In the genomic region with DNA sequence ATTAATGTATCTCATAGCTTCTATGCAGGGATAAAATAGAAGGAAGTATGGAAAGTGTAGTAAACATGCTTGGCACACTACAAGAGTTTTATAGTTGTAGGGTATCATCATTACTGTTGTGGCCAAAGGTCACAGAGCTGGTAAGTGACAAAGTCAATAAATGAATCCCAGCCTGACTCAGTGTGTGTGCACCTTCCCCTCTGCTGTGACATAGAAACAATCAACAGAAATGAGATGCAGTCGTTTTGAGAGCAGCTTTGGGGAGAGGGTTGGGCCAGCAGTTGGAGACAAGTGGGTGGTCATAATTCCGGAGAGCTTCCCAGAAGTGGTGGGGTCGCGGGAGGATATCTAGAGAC, we compare ENCODE assay signal across 11 cellular contexts.
DNase-seq lines count a peak whose midpoint lies in the region; ATAC-seq and TF ChIP-seq lines count a peak whose summit lies in the region.
"Had no signal": no experiment of that assay in that cellular context is flagged by ENCODE, and none has a peak within 500 bp of the region (broad histone marks: within the 10 kb centered on the region; RNA-seq: fewer than 3 reads in every experiment).

No MANE protein-coding gene starts in this region.

- no peak overlapping the region for H3K4me3 Mint-ChIP-seq in stimulated activated naive CD8-positive, alpha-beta T cell treated with anti-CD3 and anti-CD28 coated beads, Interleukin-15, amount 100 ng/mL, for 72 hours
- H3K4me3 Mint-ChIP-seq: activated naive CD8-positive, alpha-beta T cell treated with anti-CD3 and anti-CD28 coated beads for 36 hours had no signal

- H3K27me3 ChIP-seq in neural cell (ENCODE audit: insufficient read depth, low read depth, low read length), result no peaks in the 10 kb centered on the region
- H3K27me3 ChIP-seq: left lung had no signal

- H4K20me1 ChIP-seq in neural cell (ENCODE audit: insufficient read depth), result no peaks in the 10 kb centered on the region

- no peak overlapping the region for H2AFZ ChIP-seq in neural cell (ENCODE audit: low read depth, low read length)

- TF ChIP-seq RAD21 in neural cell (conservative IDR thresholded peaks at IDR 0.05), result no peak

- H3K9ac ChIP-seq in neural cell (ENCODE audit: low read length), result no peak overlapping the region

- H3K4me1 Mint-ChIP-seq in stimulated activated naive CD8-positive, alpha-beta T cell treated with anti-CD3 and anti-CD28 coated beads, Interleukin-15, amount 100 ng/mL, for 72 hours, result peaks cover 10% of the 10 kb centered on the region

- H3K9me3 ChIP-seq in neural cell (ENCODE audit: low read length), result no peaks in the 10 kb centered on the region
- H3K9me3 ChIP-seq: left lung had no signal

- no peaks in the 10 kb centered on the region for H3K9me2 ChIP-seq in neural cell (ENCODE audit: insufficient read depth, low read length)

- H3K36me3 ChIP-seq in neural cell (ENCODE audit: insufficient read depth, low read length), result no peaks in the 10 kb centered on the region
- H3K36me3 ChIP-seq: left lung had no signal

- no peak for TF ChIP-seq EP300 in neural cell (conservative IDR thresholded peaks at IDR 0.05; ENCODE audit: poor library complexity, severe bottlenecking)

- H3K27me3 Mint-ChIP-seq in stimulated activated naive CD8-positive, alpha-beta T cell treated with anti-CD3 and anti-CD28 coated beads, Interleukin-15, amount 100 ng/mL, for 72 hours, result peaks cover 15% of the 10 kb centered on the region
- H3K27me3 Mint-ChIP-seq: activated naive CD8-positive, alpha-beta T cell treated with anti-CD3 and anti-CD28 coated beads for 36 hours had no signal

- peak overlapping the region; percentile 33 for H3K4me3 ChIP-seq in coronary artery
- peak overlapping the region; percentile 32 for H3K4me3 ChIP-seq in neural cell (ENCODE audit: low read length)
- H3K4me3 ChIP-seq: left lung had no signal

- H3K27ac Mint-ChIP-seq in stimulated activated naive CD8-positive, alpha-beta T cell treated with anti-CD3 and anti-CD28 coated beads, Interleukin-15, amount 100 ng/mL, for 72 hours, result no peak overlapping the region
- H3K27ac Mint-ChIP-seq: activated naive CD8-positive, alpha-beta T cell treated with anti-CD3 and anti-CD28 coated beads for 36 hours had no signal

- H3K79me2 ChIP-seq in neural cell (replicated peaks; ENCODE audit: insufficient read depth, low read length), result no peaks in the 10 kb centered on the region

- H3K4me2 ChIP-seq in neural cell (ENCODE audit: low read length), result no peak overlapping the region

- DNase-seq in COLO829 (ENCODE audit: low spot score) (peak; percentile 21), NCI-H1105 (lab: John Stamatoyannopoulos, UW) (peak; percentile 75), coronary artery (ENCODE audit: low spot score) (no peak), RKO (ENCODE audit: low spot score) (no peak)
- no peak for DNase-seq in stimulated activated naive CD8-positive, alpha-beta T cell treated with anti-CD3 and anti-CD28 coated beads, Interleukin-15, amount 100 ng/mL, for 72 hours
- DNase-seq: activated naive CD8-positive, alpha-beta T cell treated with anti-CD3 and anti-CD28 coated beads for 36 hours; erythroblast; left lung had no signal

- H3F3A ChIP-seq in neural cell (ENCODE audit: insufficient read depth, low read length, poor library complexity, severe bottlenecking), result peaks cover 4% of the 10 kb centered on the region

- H3K27ac ChIP-seq in coronary artery, result peak overlapping the region in 1 of 2 donors; percentile 75
- H3K27ac ChIP-seq in neural cell (ENCODE audit: low read length), result no peak overlapping the region

- TF ChIP-seq CTCF in coronary artery (IDR thresholded peaks at IDR 0.05), result no peak
- TF ChIP-seq CTCF in neural cell (IDR thresholded peaks at IDR 0.05; ENCODE audit: poor library complexity, severe bottlenecking), result no peak

- no peaks in the 10 kb centered on the region for H3K9me3 Mint-ChIP-seq in stimulated activated naive CD8-positive, alpha-beta T cell treated with anti-CD3 and anti-CD28 coated beads, Interleukin-15, amount 100 ng/mL, for 72 hours
- H3K9me3 Mint-ChIP-seq: activated naive CD8-positive, alpha-beta T cell treated with anti-CD3 and anti-CD28 coated beads for 36 hours had no signal

- no peak for ATAC-seq in GM19395 (IDR thresholded peaks at IDR 0.05; ENCODE audit: unreplicated experiment)
- no peak for ATAC-seq in activated CD4-positive, CD25-positive, alpha-beta regulatory T cell treated with anti-CD3 and anti-CD28 coated beads, Interleukin-2, amount 50 U/mL, for 24 hours
- no peak for ATAC-seq in stimulated activated naive CD8-positive, alpha-beta T cell treated with anti-CD3 and anti-CD28 coated beads, Interleukin-15, amount 100 ng/mL, for 72 hours

TF ChIP-seq in neural cell, 6 proteins besides CTCF, POLR2A, EP300 and RAD21:
- TF ChIP-seq TAF1 (IDR thresholded peaks at IDR 0.05; ENCODE audit: low read depth) (no peak), SMC3 (conservative IDR thresholded peaks at IDR 0.05; ENCODE audit: poor library complexity) (no peak), MXI1 (conservative IDR thresholded peaks at IDR 0.05; ENCODE audit: poor library complexity, severe bottlenecking) (no peak), EZH2 (IDR thresholded peaks at IDR 0.05; ENCODE audit: borderline replicate concordance, insufficient read depth, low read length, poor library complexity, severe bottlenecking) (no peak)
- TF ChIP-seq, protein P1, sequence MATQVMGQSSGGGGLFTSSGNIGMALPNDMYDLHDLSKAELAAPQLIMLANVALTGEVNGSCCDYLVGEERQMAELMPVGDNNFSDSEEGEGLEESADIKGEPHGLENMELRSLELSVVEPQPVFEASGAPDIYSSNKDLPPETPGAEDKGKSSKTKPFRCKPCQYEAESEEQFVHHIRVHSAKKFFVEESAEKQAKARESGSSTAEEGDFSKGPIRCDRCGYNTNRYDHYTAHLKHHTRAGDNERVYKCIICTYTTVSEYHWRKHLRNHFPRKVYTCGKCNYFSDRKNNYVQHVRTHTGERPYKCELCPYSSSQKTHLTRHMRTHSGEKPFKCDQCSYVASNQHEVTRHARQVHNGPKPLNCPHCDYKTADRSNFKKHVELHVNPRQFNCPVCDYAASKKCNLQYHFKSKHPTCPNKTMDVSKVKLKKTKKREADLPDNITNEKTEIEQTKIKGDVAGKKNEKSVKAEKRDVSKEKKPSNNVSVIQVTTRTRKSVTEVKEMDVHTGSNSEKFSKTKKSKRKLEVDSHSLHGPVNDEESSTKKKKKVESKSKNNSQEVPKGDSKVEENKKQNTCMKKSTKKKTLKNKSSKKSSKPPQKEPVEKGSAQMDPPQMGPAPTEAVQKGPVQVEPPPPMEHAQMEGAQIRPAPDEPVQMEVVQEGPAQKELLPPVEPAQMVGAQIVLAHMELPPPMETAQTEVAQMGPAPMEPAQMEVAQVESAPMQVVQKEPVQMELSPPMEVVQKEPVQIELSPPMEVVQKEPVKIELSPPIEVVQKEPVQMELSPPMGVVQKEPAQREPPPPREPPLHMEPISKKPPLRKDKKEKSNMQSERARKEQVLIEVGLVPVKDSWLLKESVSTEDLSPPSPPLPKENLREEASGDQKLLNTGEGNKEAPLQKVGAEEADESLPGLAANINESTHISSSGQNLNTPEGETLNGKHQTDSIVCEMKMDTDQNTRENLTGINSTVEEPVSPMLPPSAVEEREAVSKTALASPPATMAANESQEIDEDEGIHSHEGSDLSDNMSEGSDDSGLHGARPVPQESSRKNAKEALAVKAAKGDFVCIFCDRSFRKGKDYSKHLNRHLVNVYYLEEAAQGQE (IDR thresholded peaks at IDR 0.05; ENCODE audit: borderline replicate concordance), result no peak
TF ChIP-seq in neural cell: peak in this region for 0.

Comparison
In these comparisons a context has a peak if more than half of its experiments do, and no peak if none do; other contexts are left out.
1. DNase-seq: peak in COLO829 (single experiment) and NCI-H1105 (single experiment); none in coronary artery (single experiment), RKO (single experiment) and stimulated activated naive CD8-positive, alpha-beta T cell treated with anti-CD3 and anti-CD28 coated beads, Interleukin-15, amount 100 ng/mL, for 72 hours (0 of 2).